Comparison of ENCODE assay signal across 19 cellular contexts in genomic region chr20:50056951-50057403, GRCh38.
"Had no signal": no experiment of that assay in that cellular context is flagged by ENCODE, and none has a peak within 500 bp of the region (broad histone marks: within the 10 kb centered on the region; RNA-seq: fewer than 3 reads in every experiment).

No MANE protein-coding gene starts in this region.

- H3K9me3 ChIP-seq: adrenal gland, breast epithelium, gastrocnemius medialis, left ventricle myocardium inferior, pancreas, stomach, testis had no signal

- H3K4me1 ChIP-seq: adrenal gland, pancreas had no signal

- H3K36me3 Mint-ChIP-seq: activated naive CD4-positive, alpha-beta T cell treated with anti-CD3 and anti-CD28 coated beads, Interleukin-2, amount 50 U/mL, for 72 hours; stimulated activated effector memory CD8-positive, alpha-beta T cell treated with anti-CD3 and anti-CD28 coated beads, Interleukin-12 subunit alpha, Interleukin-12 subunit beta, amount 100 ng/mL, for 72 hours had no signal

- H3K9me3 Mint-ChIP-seq: activated naive CD4-positive, alpha-beta T cell treated with anti-CD3 and anti-CD28 coated beads, Interleukin-2, amount 50 U/mL, for 72 hours; neural crest cell; stimulated activated effector memory CD8-positive, alpha-beta T cell treated with anti-CD3 and anti-CD28 coated beads, Interleukin-12 subunit alpha, Interleukin-12 subunit beta, amount 100 ng/mL, for 72 hours had no signal

- H3K27ac Mint-ChIP-seq: activated naive CD4-positive, alpha-beta T cell treated with anti-CD3 and anti-CD28 coated beads, Interleukin-2, amount 50 U/mL, for 72 hours; stimulated activated effector memory CD8-positive, alpha-beta T cell treated with anti-CD3 and anti-CD28 coated beads, Interleukin-12 subunit alpha, Interleukin-12 subunit beta, amount 100 ng/mL, for 72 hours had no signal

- H3K4me3 Mint-ChIP-seq: neural crest cell; stimulated activated effector memory CD8-positive, alpha-beta T cell treated with anti-CD3 and anti-CD28 coated beads, Interleukin-12 subunit alpha, Interleukin-12 subunit beta, amount 100 ng/mL, for 72 hours had no signal

- H3K27ac ChIP-seq: adrenal gland, breast epithelium, coronary artery, gastrocnemius medialis, left ventricle myocardium inferior, pancreas, stomach, testis, WERI-Rb-1 had no signal

- H3K36me3 ChIP-seq: adrenal gland, breast epithelium, gastrocnemius medialis, left ventricle myocardium inferior, pancreas, stomach, WERI-Rb-1 had no signal

- H3K4me1 Mint-ChIP-seq: stimulated activated effector memory CD8-positive, alpha-beta T cell treated with anti-CD3 and anti-CD28 coated beads, Interleukin-12 subunit alpha, Interleukin-12 subunit beta, amount 100 ng/mL, for 72 hours had no signal

- H3K4me3 ChIP-seq: adrenal gland, breast epithelium, coronary artery, gastrocnemius medialis, left ventricle myocardium inferior, pancreas, smooth muscle cell, stomach, testis had no signal

- FAIRE-seq: astrocyte, pancreas had no signal

- H3K27me3 ChIP-seq: adrenal gland, breast epithelium, gastrocnemius medialis, pancreas, testis had no signal

- DNase-seq: activated CD4-positive, alpha-beta T cell treated with anti-CD3 and anti-CD28 coated beads for 1 hour; activated gamma-delta T cell treated with Interleukin-2 at 50 U/mL for 16 hours; adrenal gland; gastrocnemius medialis; head of caudate nucleus; left ventricle myocardium inferior; mammary epithelial cell; pancreas; stimulated activated CD4-positive, alpha-beta T cell treated with anti-CD3 and anti-CD28 coated beads, Interleukin-4, amount 100 ng/mL, for 1 hour; stomach; testis; WERI-Rb-1 had no signal
